1 cellular context compared by ENCODE assay signal in genomic region chr19:13633109-13633508, GRCh38.
A peak's percentile ranks its signal among the peaks of the same experiment; 100 is the strongest.
TF ChIP-seq lines count a peak whose summit lies in the region.

No MANE protein-coding gene starts in this region.

TF ChIP-seq in HepG2, 621 proteins besides CTCF, POLR2A, EP300 and RAD21 (continued from another document and continues in another):
- peak; percentile 56 for TF ChIP-seq PAXIP1 (CRISPR knock-in tag; conservative IDR thresholded peaks at IDR 0.05)
- peak; percentile 77 for TF ChIP-seq SALL1 (CRISPR knock-in tag; IDR thresholded peaks at IDR 0.05)
- TF ChIP-seq USF2 (IDR thresholded peaks at IDR 0.05; ENCODE audit: low read depth, low read length), result no peak
- TF ChIP-seq USF2 (CRISPR knock-in tag; IDR thresholded peaks at IDR 0.05; ENCODE audit: borderline replicate concordance), result no peak
- peak; percentile 22; the same call in 1 of the 2 replicates for TF ChIP-seq ZBED4 (CRISPR knock-in tag; IDR thresholded peaks at IDR 0.05; ENCODE audit: borderline replicate concordance)
- TF ChIP-seq ZNF574 (CRISPR knock-in tag; IDR thresholded peaks at IDR 0.05), result 0 out of 2 replicates have a peak, but pooled peaks have one; percentile 23
- TF ChIP-seq SAP130 (CRISPR knock-in tag; IDR thresholded peaks at IDR 0.05; ENCODE audit: low read depth), result peak; percentile 58
- TF ChIP-seq ZNF225 (CRISPR knock-in tag; IDR thresholded peaks at IDR 0.05), result no peak
- TF ChIP-seq TEAD3 (CRISPR knock-in tag; optimal IDR thresholded peaks at IDR 0.05; ENCODE audit: borderline replicate concordance), result no peak
- TF ChIP-seq THAP8 (CRISPR knock-in tag; IDR thresholded peaks at IDR 0.05; ENCODE audit: borderline replicate concordance), result no peak
- TF ChIP-seq AHDC1 (CRISPR knock-in tag; IDR thresholded peaks at IDR 0.05; ENCODE audit: borderline replicate concordance), result peak; percentile 15; the same call in 1 of the 2 replicates
- TF ChIP-seq PHF5A (CRISPR knock-in tag; IDR thresholded peaks at IDR 0.05; ENCODE audit: low read depth, unreplicated experiment), result peak; percentile 40
- TF ChIP-seq ZNF160 (CRISPR knock-in tag; IDR thresholded peaks at IDR 0.05), result no peak
- TF ChIP-seq FOXJ3 (CRISPR knock-in tag; IDR thresholded peaks at IDR 0.05; ENCODE audit: borderline replicate concordance), result peak; percentile 49; the same call in 1 of the 2 replicates
- TF ChIP-seq GABPA (IDR thresholded peaks at IDR 0.05; ENCODE audit: low read depth, low read length), result no peak
- peak; percentile 60; the same call in 1 of the 2 replicates for TF ChIP-seq GABPA (CRISPR knock-in tag; IDR thresholded peaks at IDR 0.05; ENCODE audit: low read depth)
- TF ChIP-seq ARID5B (CRISPR knock-in tag; IDR thresholded peaks at IDR 0.05), result peak; percentile 53; the same call in 1 of the 2 replicates
- TF ChIP-seq PRDM10 (CRISPR knock-in tag; IDR thresholded peaks at IDR 0.05; ENCODE audit: low read depth), result 0 out of 2 replicates have a peak, but pooled peaks have one; percentile 17
